ENCODE assay signal across 8 cellular contexts in genomic region chr5:144169904-144170275, GRCh38. TPM values are rescaled to one million over a fixed set of nuclear protein-coding genes. Genes with fewer than 3 reads are reported as not detected.
DNase-seq lines count a peak whose midpoint lies in the region; ATAC-seq and TF ChIP-seq lines count a peak whose summit lies in the region.

No MANE protein-coding gene starts in this region.

- peak overlapping the region; percentile 80 to 84 for H3K9ac ChIP-seq in colonic mucosa (ENCODE audit: low read depth in 2 of 2, low read length in 2 of 2)

- no peak for DNase-seq in CD4-positive, alpha-beta T cell
- no peak for DNase-seq in HL-60 (ENCODE audit: low read depth in 1 of 2, low spot score in 1 of 2)
- DNase-seq in colonic mucosa: no peak
- DNase-seq in natural killer cell treated with Interleukin-12 subunit alpha and Interleukin-12 subunit beta and Interleukin-15 and Interleukin-18, amount 100 ng/mL, for 72 hours (ENCODE audit: low spot score): no peak
- DNase-seq in COR-L47 (lab: John Stamatoyannopoulos, UW): no peak
- no peak for DNase-seq in GM13977 (ENCODE audit: low spot score)
- no peak for DNase-seq in NCI-H446 (lab: John Stamatoyannopoulos, UW)

- in situ Hi-C loops in GM13977 (cut with MboI; ENCODE audit: low pct_unique_long_range_greater_than_20kb, low sequenced_read_pairs, unreplicated experiment): no loop called here

- intact Hi-C loops in CD4-positive, alpha-beta T cell (cut with DNase I, micrococcal nuclease): loop anchor here (1.0 to 5.0 kb wide), 4 partner anchors 15 to 1403 kb away; no protein-coding TSS in a partner anchor
- intact Hi-C loops in colonic mucosa (cut with DNase I): no loop called here

- peaks cover 8% of the 10 kb centered on the region for H3K4me1 ChIP-seq in colonic mucosa

- POLR2A ChIA-PET in CD4-positive, alpha-beta T cell (lab: Charles Lee): interaction anchor here (0.7 to 4.4 kb wide), 9 partner anchors 9 to 1167 kb away, joined by 3 to 115 read pairs (median 5); partner anchors contain the start of gene NR3C1

- TF ChIP-seq CTCF in CD4-positive, alpha-beta T cell (IDR thresholded peaks at IDR 0.05): no peak
- TF ChIP-seq CTCF in HL-60 (IDR thresholded peaks at IDR 0.05; ENCODE audit: insufficient read depth, low read length): no peak
- no peak for TF ChIP-seq CTCF in colonic mucosa (IDR thresholded peaks at IDR 0.05)
- TF ChIP-seq CTCF in GM13977 (IDR thresholded peaks at IDR 0.05; ENCODE audit: extremely low read depth, insufficient read depth, missing control alignments): no peak

- H3K27ac Mint-ChIP-seq in CD4-positive, alpha-beta T cell: peak overlapping the region; percentile 95
- peak overlapping the region; percentile 92 to 99 for H3K27ac Mint-ChIP-seq in natural killer cell treated with Interleukin-12 subunit alpha and Interleukin-12 subunit beta and Interleukin-15 and Interleukin-18, amount 100 ng/mL, for 72 hours

- H3K9me3 Mint-ChIP-seq in CD4-positive, alpha-beta T cell: no peaks in the 10 kb centered on the region
- H3K9me3 Mint-ChIP-seq in natural killer cell treated with Interleukin-12 subunit alpha and Interleukin-12 subunit beta and Interleukin-15 and Interleukin-18, amount 100 ng/mL, for 72 hours: peaks cover 4% of the 10 kb centered on the region

- ATAC-seq in CD4-positive, alpha-beta T cell (ENCODE audit: poor library complexity): peak; percentile 2
- no peak for ATAC-seq in natural killer cell treated with Interleukin-12 subunit alpha and Interleukin-12 subunit beta and Interleukin-15 and Interleukin-18, amount 100 ng/mL, for 72 hours
- ATAC-seq in HG03521 (IDR thresholded peaks at IDR 0.05; ENCODE audit: unreplicated experiment): no peak

- no peaks in the 10 kb centered on the region for H3K27me3 ChIP-seq in CD4-positive, alpha-beta T cell (ENCODE audit: control insufficient read depth, insufficient read depth, low read length)
- no peaks in the 10 kb centered on the region for H3K27me3 ChIP-seq in HL-60 (ENCODE audit: insufficient read depth, poor library complexity, severe bottlenecking)
- H3K27me3 ChIP-seq in colonic mucosa: no peaks in the 10 kb centered on the region

- H3K4me3 ChIP-seq in HL-60 (replicated peaks; ENCODE audit: insufficient read depth, low read length): peak overlapping the region; percentile 97
- peak overlapping the region; percentile 77 for H3K4me3 ChIP-seq in colonic mucosa

- peaks cover 55% of the 10 kb centered on the region for H3K36me3 Mint-ChIP-seq in CD4-positive, alpha-beta T cell (ENCODE audit: low read depth)
- peaks cover 24% of the 10 kb centered on the region for H3K36me3 Mint-ChIP-seq in natural killer cell treated with Interleukin-12 subunit alpha and Interleukin-12 subunit beta and Interleukin-15 and Interleukin-18, amount 100 ng/mL, for 72 hours

- H3K36me3 ChIP-seq in colonic mucosa: no peaks in the 10 kb centered on the region

- H3K27ac ChIP-seq in CD4-positive, alpha-beta T cell (ENCODE audit: low read depth, low read length): peak overlapping the region; percentile 91
- H3K27ac ChIP-seq in HL-60 (replicated peaks) (peak overlapping the region; percentile 80), colonic mucosa (peak overlapping the region; percentile 71)

- H3K4me1 Mint-ChIP-seq in CD4-positive, alpha-beta T cell (ENCODE audit: low read depth): peaks cover 54% of the 10 kb centered on the region
- peaks cover 26 to 43% of the 10 kb centered on the region in 2 donors for H3K4me1 Mint-ChIP-seq in natural killer cell treated with Interleukin-12 subunit alpha and Interleukin-12 subunit beta and Interleukin-15 and Interleukin-18, amount 100 ng/mL, for 72 hours (ENCODE audit: low read depth in 2 of 2)

- H3K9me3 ChIP-seq in CD4-positive, alpha-beta T cell (ENCODE audit: control insufficient read depth, low read length): no peaks in the 10 kb centered on the region
- H3K9me3 ChIP-seq in colonic mucosa: no peaks in the 10 kb centered on the region

- CTCF ChIA-PET in CD4-positive, alpha-beta T cell (lab: Charles Lee): interaction anchor here (0.7 to 1.9 kb wide), 7 partner anchors 10 to 34 kb away, joined by 3 to 10 read pairs (median 5); no protein-coding TSS in a partner anchor

- peak overlapping the region; percentile 95 for H3K4me3 Mint-ChIP-seq in CD4-positive, alpha-beta T cell
- H3K4me3 Mint-ChIP-seq in natural killer cell treated with Interleukin-12 subunit alpha and Interleukin-12 subunit beta and Interleukin-15 and Interleukin-18, amount 100 ng/mL, for 72 hours: peak overlapping the region; percentile 99

- H3K27me3 Mint-ChIP-seq in CD4-positive, alpha-beta T cell: no peaks in the 10 kb centered on the region
- H3K27me3 Mint-ChIP-seq in natural killer cell treated with Interleukin-12 subunit alpha and Interleukin-12 subunit beta and Interleukin-15 and Interleukin-18, amount 100 ng/mL, for 72 hours: peaks cover 7 to 15% of the 10 kb centered on the region in 2 donors

RNA-seq across cellular contexts. Expression of gene YIPF5, which starts 0.6 kb away (rescaled TPM):
- 10 to 100 TPM; 57.6 to 64.8 TPM for total RNA-seq in CD4-positive, alpha-beta T cell
- 10 to 100 TPM; 44.6 to 60.5 TPM for total RNA-seq in colonic mucosa
- 10 to 100 TPM; 34.4 to 58.6 TPM for total RNA-seq in natural killer cell treated with Interleukin-12 subunit alpha and Interleukin-12 subunit beta and Interleukin-15 and Interleukin-18, amount 100 ng/mL, for 72 hours

RNA-seq across cellular contexts. Expression of gene KCTD16, which starts 0.8 kb away (rescaled TPM):
- not detected for total RNA-seq in CD4-positive, alpha-beta T cell
- total RNA-seq in colonic mucosa: under 1 TPM; 0.02 to 0.03 TPM
- total RNA-seq in natural killer cell treated with Interleukin-12 subunit alpha and Interleukin-12 subunit beta and Interleukin-15 and Interleukin-18, amount 100 ng/mL, for 72 hours: not detected
